In genomic region chr1:12258272-12258671, GRCh38 we compare ENCODE assay signal across 20 cellular contexts. TPM values are rescaled to one million over a fixed set of nuclear protein-coding genes. Genes with fewer than 3 reads are reported as not detected.
DNase-seq lines count a peak whose midpoint lies in the region; ATAC-seq and TF ChIP-seq lines count a peak whose summit lies in the region.
"Had no signal": no experiment of that assay in that cellular context is flagged by ENCODE, and none has a peak within 500 bp of the region (broad histone marks: within the 10 kb centered on the region; RNA-seq: fewer than 3 reads in every experiment).

No MANE protein-coding gene starts in this region.

- H3K4me3 Mint-ChIP-seq in activated T-helper 17 cell treated with anti-CD3 and anti-CD28 coated beads, Interleukin-2, amount 50 U/mL, for 72 hours: no peak overlapping the region
- H3K4me3 Mint-ChIP-seq in endodermal cell: no peak overlapping the region
- no peak overlapping the region for H3K4me3 Mint-ChIP-seq in type B pancreatic cell
- H3K4me3 Mint-ChIP-seq: CD14-positive monocyte; CD4-positive, alpha-beta memory T cell; CD4-positive, CD25-positive, alpha-beta regulatory T cell; CD8-positive, alpha-beta memory T cell had no signal

- no peak for ATAC-seq in activated T-helper 17 cell treated with anti-CD3 and anti-CD28 coated beads, Interleukin-2, amount 50 U/mL, for 72 hours (replicated peaks)

- H3K4me3 ChIP-seq in endodermal cell (ENCODE audit: low read length): no peak overlapping the region
- H3K4me3 ChIP-seq: BLaER1 had no signal

- H3K9me3 Mint-ChIP-seq in activated T-helper 17 cell treated with anti-CD3 and anti-CD28 coated beads, Interleukin-2, amount 50 U/mL, for 72 hours: no peaks in the 10 kb centered on the region
- no peaks in the 10 kb centered on the region for H3K9me3 Mint-ChIP-seq in endodermal cell
- H3K9me3 Mint-ChIP-seq in type B pancreatic cell: no peaks in the 10 kb centered on the region
- H3K9me3 Mint-ChIP-seq: CD4-positive, alpha-beta memory T cell; CD4-positive, CD25-positive, alpha-beta regulatory T cell; CD8-positive, alpha-beta memory T cell had no signal

- no peaks in the 10 kb centered on the region for H3K27me3 Mint-ChIP-seq in activated T-helper 17 cell treated with anti-CD3 and anti-CD28 coated beads, Interleukin-2, amount 50 U/mL, for 72 hours
- H3K27me3 Mint-ChIP-seq in endodermal cell (ENCODE audit: insufficient read depth) (no peaks in the 10 kb centered on the region), type B pancreatic cell (no peaks in the 10 kb centered on the region)
- H3K27me3 Mint-ChIP-seq: CD4-positive, alpha-beta memory T cell; CD4-positive, CD25-positive, alpha-beta regulatory T cell; CD8-positive, alpha-beta memory T cell had no signal

- peaks cover 4% of the 10 kb centered on the region for H3K9me3 ChIP-seq in endodermal cell (ENCODE audit: control insufficient read depth, low read length)
- H3K9me3 ChIP-seq: BE2C had no signal

- H3K27ac Mint-ChIP-seq in activated T-helper 17 cell treated with anti-CD3 and anti-CD28 coated beads, Interleukin-2, amount 50 U/mL, for 72 hours: peak overlapping the region; percentile 59
- H3K27ac Mint-ChIP-seq in endodermal cell: peak overlapping the region; percentile 62
- no peak overlapping the region for H3K27ac Mint-ChIP-seq in type B pancreatic cell
- H3K27ac Mint-ChIP-seq: CD4-positive, alpha-beta memory T cell had no signal

- H3K4me1 Mint-ChIP-seq in activated T-helper 17 cell treated with anti-CD3 and anti-CD28 coated beads, Interleukin-2, amount 50 U/mL, for 72 hours: no peaks in the 10 kb centered on the region
- H3K4me1 Mint-ChIP-seq in endodermal cell (peaks cover 20% of the 10 kb centered on the region), type B pancreatic cell (ENCODE audit: unreplicated experiment) (no peaks in the 10 kb centered on the region)
- H3K4me1 Mint-ChIP-seq: CD8-positive, alpha-beta memory T cell had no signal

- H3K9ac ChIP-seq in endodermal cell (ENCODE audit: extremely low read depth, low read length, poor library complexity, severe bottlenecking): no peak overlapping the region
- H3K9ac ChIP-seq: BLaER1 had no signal

- no peaks in the 10 kb centered on the region for H3K27me3 ChIP-seq in endodermal cell (ENCODE audit: control insufficient read depth, insufficient read depth, low read length, poor library complexity, severe bottlenecking)
- H3K27me3 ChIP-seq: BE2C, BLaER1 had no signal

- H3K27ac ChIP-seq in endodermal cell (ENCODE audit: low read depth, low read length): no peak overlapping the region
- H3K27ac ChIP-seq: BLaER1 had no signal

- peaks cover 8% of the 10 kb centered on the region for H3K4me1 ChIP-seq in endodermal cell (ENCODE audit: control insufficient read depth, insufficient read depth, low read length)
- H3K4me1 ChIP-seq: BE2C, BLaER1 had no signal

- peak; percentile 51 for DNase-seq in NCI-H82 (lab: John Stamatoyannopoulos, UW)
- DNase-seq in NCI-H82 treated with DMSO at 0.1 percent for 48 hours (lab: John Stamatoyannopoulos, UW; ENCODE audit: unreplicated experiment): peak; percentile 9
- DNase-seq in endodermal cell: no peak
- DNase-seq in NCI-H2029 (lab: John Stamatoyannopoulos, UW): no peak
- no peak for DNase-seq in DMS 273 treated with DMSO at 0.1 percent for 48 hours (lab: John Stamatoyannopoulos, UW)
- no peak for DNase-seq in germinal center (ENCODE audit: low spot score)
- DNase-seq in type B pancreatic cell (ENCODE audit: extremely low spot score, unreplicated experiment): no peak
- DNase-seq: 8988T; ACHN; BE2C; C1 segment of cervical spinal cord; CD4-positive, alpha-beta memory T cell; CD4-positive, CD25-positive, alpha-beta regulatory T cell; CD8-positive, alpha-beta memory T cell; COR-L47; DMS79 treated with DMSO at 0.1 percent for 48 hours; GF-D8 had no signal

- WGBS in endodermal cell (ENCODE audit: insufficient coverage in 1 of 2, insufficient read length in 1 of 2), 2 experiments: 90 to 94% methylated on average over 2 to 7 of the region's 7 CpGs

- H3K36me3 ChIP-seq in endodermal cell (ENCODE audit: control insufficient read depth, insufficient read depth, low read length): peaks cover 60% of the 10 kb centered on the region
- H3K36me3 ChIP-seq: BE2C had no signal

- H3K36me3 Mint-ChIP-seq in activated T-helper 17 cell treated with anti-CD3 and anti-CD28 coated beads, Interleukin-2, amount 50 U/mL, for 72 hours (ENCODE audit: low read depth): peaks cover 100% of the 10 kb centered on the region
- H3K36me3 Mint-ChIP-seq in endodermal cell (ENCODE audit: low read depth) (peaks cover 63% of the 10 kb centered on the region), type B pancreatic cell (peaks cover 23% of the 10 kb centered on the region)

- TF ChIP-seq CTCF in endodermal cell (conservative IDR thresholded peaks at IDR 0.05) (no peak), type B pancreatic cell (conservative IDR thresholded peaks at IDR 0.05) (no peak)

RNA-seq across cellular contexts. Expression of gene VPS13D, which starts 28.4 kb away (rescaled TPM):
- 10 to 100 TPM; 30.4 to 35.6 TPM for total RNA-seq in activated T-helper 17 cell treated with anti-CD3 and anti-CD28 coated beads, Interleukin-2, amount 50 U/mL, for 72 hours
- total RNA-seq in endodermal cell (10 to 100 TPM; 32.5 to 36.7 TPM), type B pancreatic cell (ENCODE audit: low replicate concordance) (43.4 and 49.0 TPM in 2 replicates)
- polyA plus RNA-seq in endodermal cell (2013, experiment 1 of 2): 9.6 TPM
- polyA plus RNA-seq in endodermal cell (2013, experiment 2 of 2): 9.8 TPM

Comparison
In these comparisons a context has a peak if more than half of its experiments do, and no peak if none do; other contexts are left out.
1. DNase-seq: peak in NCI-H82 (single experiment) and NCI-H82 treated with DMSO at 0.1 percent for 48 hours (single experiment); none in endodermal cell (single experiment), NCI-H2029 (single experiment), DMS 273 treated with DMSO at 0.1 percent for 48 hours (single experiment), germinal center (single experiment) and type B pancreatic cell (single experiment).